In genomic region chr1:203306970-203307541, GRCh38 we compare ENCODE assay signal across 8 cellular contexts. TPM values are rescaled to one million over a fixed set of nuclear protein-coding genes. Genes with fewer than 3 reads are reported as not detected.
DNase-seq lines count a peak whose midpoint lies in the region; ATAC-seq and TF ChIP-seq lines count a peak whose summit lies in the region.

No MANE protein-coding gene starts in this region.

- DNase-seq in CD4-positive, alpha-beta T cell: peak in 5 of 10 experiments; percentile 39 to 62 (median 40)
- no peak for DNase-seq in SK-N-MC (ENCODE audit: low read depth, low spot score)
- DNase-seq in transverse colon: peak; percentile 64
- DNase-seq in NCI-H1436 treated with DMSO at 0.1 percent for 48 hours (lab: John Stamatoyannopoulos, UW): no peak

- peak overlapping the region; percentile 95 for H3K4me3 Mint-ChIP-seq in CD4-positive, alpha-beta T cell

- in situ Hi-C loops in transverse colon (cut with MboI; ENCODE audit: low pct_ligation_motif_present in 1 of 4, low pct_unique_long_range_greater_than_20kb in 1 of 4, low sequenced_read_pairs in 3 of 4): no loop called here

- H3K36me3 ChIP-seq in SK-N-MC (ENCODE audit: insufficient read depth, low read length): no peaks in the 10 kb centered on the region
- peaks cover 0 to 20% (median 6%) of the 10 kb centered on the region in 4 donors for H3K36me3 ChIP-seq in transverse colon

- no peak for TF ChIP-seq CTCF in CD4-positive, alpha-beta T cell (IDR thresholded peaks at IDR 0.05)
- TF ChIP-seq CTCF in transverse colon (IDR thresholded peaks at IDR 0.05): no peak

- POLR2A ChIA-PET in CD4-positive, alpha-beta T cell (lab: Charles Lee): interaction anchor here (1.3 to 9.7 kb wide), 10 partner anchors 8 to 458 kb away, joined by 3 to 868 read pairs (median 37); partner anchors contain the start of gene LAX1

- CTCF ChIA-PET in CD4-positive, alpha-beta T cell (lab: Charles Lee): interaction anchor here (1.3 to 10.5 kb wide), 10 partner anchors 9 to 181 kb away, joined by 4 to 106 read pairs (median 8); no protein-coding TSS in a partner anchor

- H3K27me3 Mint-ChIP-seq in CD4-positive, alpha-beta T cell: no peaks in the 10 kb centered on the region

- peaks cover 77% of the 10 kb centered on the region for H3K4me1 Mint-ChIP-seq in CD4-positive, alpha-beta T cell (ENCODE audit: low read depth)

- H3K4me3 ChIP-seq in SK-N-MC (peak overlapping the region; percentile 84), mononuclear cell (ENCODE audit: low read length) (peak overlapping the region; percentile 100), transverse colon (peak overlapping the region; percentile 76 to 98 (median 88))

- 0 to 14% methylated on average over 1 to 21 of the region's 21 CpGs for WGBS in transverse colon (ENCODE audit: low coverage in 1 of 2), 2 donors

- ATAC-seq in CD4-positive, alpha-beta T cell (ENCODE audit: poor library complexity): no peak
- ATAC-seq in HG03175 (IDR thresholded peaks at IDR 0.05; ENCODE audit: unreplicated experiment) (no peak), GM18502 (IDR thresholded peaks at IDR 0.05; ENCODE audit: poor library complexity, unreplicated experiment) (no peak)

- H3K27ac ChIP-seq in CD4-positive, alpha-beta T cell (ENCODE audit: low read depth, low read length): peak overlapping the region; percentile 98
- H3K27ac ChIP-seq in SK-N-MC (no peak overlapping the region), cingulate gyrus (ENCODE audit: low read depth, low read length) (peak overlapping the region; percentile 99), transverse colon (peak overlapping the region; percentile 95 to 99 (median 98))

- peaks cover 70% of the 10 kb centered on the region for H3K36me3 Mint-ChIP-seq in CD4-positive, alpha-beta T cell (ENCODE audit: low read depth)

- peak overlapping the region; percentile 98 for H3K27ac Mint-ChIP-seq in CD4-positive, alpha-beta T cell

- no peak for TF ChIP-seq POLR2A in transverse colon (IDR thresholded peaks at IDR 0.05)

- no peaks in the 10 kb centered on the region for H3K9me3 Mint-ChIP-seq in CD4-positive, alpha-beta T cell

- no peaks in the 10 kb centered on the region for H3K27me3 ChIP-seq in CD4-positive, alpha-beta T cell (ENCODE audit: control insufficient read depth, insufficient read depth, low read length)
- no peaks in the 10 kb centered on the region for H3K27me3 ChIP-seq in mononuclear cell (ENCODE audit: insufficient read depth, low read length)
- no peaks in the 10 kb centered on the region for H3K27me3 ChIP-seq in transverse colon

- intact Hi-C loops in CD4-positive, alpha-beta T cell (cut with DNase I, micrococcal nuclease): loop anchor here in 1 of 2 experiments (1.0 kb wide), 2 partner anchors 20 to 31 kb away; no protein-coding TSS in a partner anchor
- intact Hi-C loops in transverse colon (cut with DNase I; ENCODE audit: low total_unique reads): no loop called here

- H3K9me3 ChIP-seq in CD4-positive, alpha-beta T cell (ENCODE audit: control insufficient read depth, low read length): no peaks in the 10 kb centered on the region
- no peaks in the 10 kb centered on the region for H3K9me3 ChIP-seq in SK-N-MC (ENCODE audit: low read depth, low read length)
- H3K9me3 ChIP-seq in mononuclear cell (ENCODE audit: low read depth, low read length): no peaks in the 10 kb centered on the region
- no peaks in the 10 kb centered on the region for H3K9me3 ChIP-seq in transverse colon

- TF ChIP-seq EP300 in transverse colon (IDR thresholded peaks at IDR 0.05; ENCODE audit: low read depth): no peak

- peak overlapping the region; percentile 2 for H3K9ac ChIP-seq in SK-N-MC (ENCODE audit: insufficient read length)

- H3K4me1 ChIP-seq in mononuclear cell (ENCODE audit: insufficient read depth, low read length) (peaks cover 85% of the 10 kb centered on the region), transverse colon (peaks cover 13 to 44% (median 39%) of the 10 kb centered on the region in 4 donors)

RNA-seq across cellular contexts. Expression of gene BTG2, which starts 1.7 kb away (rescaled TPM):
- total RNA-seq in CD4-positive, alpha-beta T cell: 100 to 1,000 TPM; 802 to 849 TPM
- total RNA-seq in mononuclear cell (842 TPM), transverse colon (100 to 1,000 TPM in 3 of 4 donors, 10 to 100 TPM in 1; 98.9 to 144 (median 142) TPM)

RNA-seq across cellular contexts. Expression of gene FMOD, which starts 43.9 kb away (rescaled TPM):
- total RNA-seq in CD4-positive, alpha-beta T cell: not detected
- total RNA-seq in mononuclear cell (not detected), transverse colon (10 to 100 TPM; 13.5 to 44.0 (median 17.8) TPM)

Comparison
In these comparisons a context has a peak if more than half of its experiments do, and no peak if none do; other contexts are left out.
1. RNA of gene FMOD, which starts 43.9 kb away (total RNA-seq): 13.5 to 44.0 TPM in transverse colon; not detected in CD4-positive, alpha-beta T cell and not detected in mononuclear cell (single experiment); every median in the first group is over 10 times any median in the second.
2. Peak in every context shown above with its lines, with median percentiles within 50 percentile points of each other: H3K4me3 ChIP-seq.